ENCODE assay signal across 14 cellular contexts in genomic region chr10:34489973-34490372, GRCh38.
DNase-seq lines count a peak whose midpoint lies in the region; ATAC-seq, FAIRE-seq and TF ChIP-seq lines count a peak whose summit lies in the region.
"Had no signal": no experiment of that assay in that cellular context is flagged by ENCODE, and none has a peak within 500 bp of the region (broad histone marks: within the 10 kb centered on the region; RNA-seq: fewer than 3 reads in every experiment).

No MANE protein-coding gene starts in this region.

- no peak for TF ChIP-seq CTCF in GM12878 (IDR thresholded peaks at IDR 0.05 in 2 of 3, conservative IDR thresholded peaks at IDR 0.05 in 1 of 3; ENCODE audit: control insufficient read depth in 2 of 3, extremely low read depth in 1 of 3, insufficient read depth in 1 of 3, low read depth in 3 of 3, low read length in 3 of 3)
- no peak for TF ChIP-seq CTCF in hepatocyte (IDR thresholded peaks at IDR 0.05; ENCODE audit: poor library complexity)

- H4K20me1 ChIP-seq in GM12878 (ENCODE audit: control insufficient read depth, insufficient read depth) (no peaks in the 10 kb centered on the region), hepatocyte (ENCODE audit: insufficient read depth, poor library complexity, severe bottlenecking) (no peaks in the 10 kb centered on the region)

- no peak for TF ChIP-seq POLR2A in GM12878 (IDR thresholded peaks at IDR 0.05; ENCODE audit: low read depth, low read length)

- in situ Hi-C loops in GM12878 (cut with MboI) = no loop called here

- H2AFZ ChIP-seq in GM12878 (ENCODE audit: control insufficient read depth, low read depth, low read length) (no peak overlapping the region), hepatocyte (no peak overlapping the region)

- SMC1A ChIA-PET in GM12878 (lab: Charles Lee; ENCODE audit: uncharacterized antibody, unreplicated experiment) = interaction anchor here (1.0 to 2.1 kb wide), 3 partner anchors 11 to 86 kb away, joined by 3 to 8 read pairs (median 4); no protein-coding TSS in a partner anchor

- ATAC-seq in GM12878 (peak; percentile 66), HG03280 (IDR thresholded peaks at IDR 0.05; ENCODE audit: unreplicated experiment) (no peak)
- ATAC-seq: left ventricle myocardium superior had no signal

- no peaks in the 10 kb centered on the region for H3K79me2 ChIP-seq in GM12878 (ENCODE audit: control insufficient read depth, insufficient read depth, low read length)
- peaks cover 11% of the 10 kb centered on the region for H3K79me2 ChIP-seq in hepatocyte

- POLR2A ChIA-PET in GM12878 (lab: Charles Lee) = interaction anchor here (1.4 kb wide), 1 partner anchor 12 kb away, joined by 3 read pairs; no protein-coding TSS in a partner anchor

- CTCF ChIA-PET in GM12878 (lab: Yijun Ruan, JAX) = interaction anchor here (1.3 kb wide), 1 partner anchor 21 kb away, joined by 4 read pairs; no protein-coding TSS in a partner anchor

- H3K9me3 ChIP-seq in GM12878 (replicated peaks; ENCODE audit: control insufficient read depth, insufficient read depth, low read length) (no peaks in the 10 kb centered on the region), hepatocyte (ENCODE audit: low read depth) (no peaks in the 10 kb centered on the region)
- H3K9me3 ChIP-seq: uterus had no signal

- TF ChIP-seq RAD21 in GM12878 (IDR thresholded peaks at IDR 0.05; ENCODE audit: insufficient read depth, low read depth, low read length) = no peak

- H3K4me1 ChIP-seq in GM12878 (ENCODE audit: control insufficient read depth, insufficient read depth, low read length) = no peaks in the 10 kb centered on the region
- peaks cover 10% of the 10 kb centered on the region for H3K4me1 ChIP-seq in hepatocyte (ENCODE audit: insufficient read depth)

- FAIRE-seq in GM12878 (lab: Jason Lieb, UNC) = no peak
- FAIRE-seq: A204.1 had no signal

- H3K4me2 ChIP-seq in GM12878 (ENCODE audit: control insufficient read depth, insufficient read depth) (no peak overlapping the region), hepatocyte (peak overlapping the region; percentile 49)

- WGBS in GM12878 (ENCODE audit: insufficient coverage, insufficient replicate concordance, low lambda C conversion rate, missing lambda C conversion rate) = 75% methylated on average over 3 of the region's 3 CpGs
- WGBS in hepatocyte (ENCODE audit: low lambda C conversion rate, missing lambda C conversion rate) = 28% methylated on average over 3 of the region's 3 CpGs

- BruUV-seq in GM12878 (replicated peaks; lab: Mats Ljungman, UMichigan) = no TSS peak

- no peak for TF ChIP-seq EP300 in GM12878 (IDR thresholded peaks at IDR 0.05; ENCODE audit: borderline replicate concordance in 1 of 2, control insufficient read depth in 1 of 2, low read depth in 2 of 2, low read length in 2 of 2)

- intact Hi-C loops in GM12878 (cut with micrococcal nuclease; ENCODE audit: unreplicated experiment) = loop anchor here (10.0 kb wide), 1 partner anchor 65 kb away; no protein-coding TSS in a partner anchor

- RAD21 ChIA-PET in GM12878 (lab: Charles Lee; ENCODE audit: unreplicated experiment) = interaction anchor here (1.2 kb wide), 1 partner anchor 38 kb away, joined by 3 read pairs; no protein-coding TSS in a partner anchor

- H3K27me3 ChIP-seq in GM12878 (replicated peaks in 1 of 2; ENCODE audit: control insufficient read depth in 2 of 2, insufficient read depth in 2 of 2, low read length in 1 of 2) (no peaks in the 10 kb centered on the region), hepatocyte (no peaks in the 10 kb centered on the region)
- H3K27me3 ChIP-seq: uterus had no signal

- DNase-seq in A172 (ENCODE audit: low spot score) (peak; percentile 67), HPDE6-E6E7 (ENCODE audit: extremely low spot score) (peak; percentile 32), GM12878 (ENCODE audit: low read depth, low spot score) (no peak), hepatocyte (ENCODE audit: low spot score) (peak; percentile 41), NK-92 (lab: John Stamatoyannopoulos, UW; ENCODE audit: unreplicated experiment) (no peak), iPS-NIHi7 (ENCODE audit: extremely low spot score) (no peak)
- DNase-seq in activated naive CD4-positive, alpha-beta T cell treated with Interleukin-2 at 50 U/mL for 16 hours = no peak
- DNase-seq: activated naive CD8-positive, alpha-beta T cell treated with anti-CD3 and anti-CD28 coated beads, Interleukin-2, amount 10 ng/mL, durations not matched to agents 7 days and 5 days; KG1; left ventricle myocardium superior; NCI-H446 treated with DMSO at 0.1 percent for 48 hours; uterus had no signal

- no peaks in the 10 kb centered on the region; a peak in 1 of 4 replicates for H3K36me3 ChIP-seq in GM12878 (ENCODE audit: control insufficient read depth in 2 of 2, insufficient read depth in 2 of 2, low read length in 1 of 2)
- no peaks in the 10 kb centered on the region for H3K36me3 ChIP-seq in hepatocyte (replicated peaks; ENCODE audit: insufficient read depth, low read depth)
- H3K36me3 ChIP-seq: uterus had no signal

- H3K9me2 ChIP-seq in hepatocyte (replicated peaks; ENCODE audit: insufficient read depth) = no peaks in the 10 kb centered on the region

- no peak overlapping the region for H3K4me3 ChIP-seq in GM12878
- H3K4me3 ChIP-seq in hepatocyte = no peak overlapping the region
- H3K4me3 ChIP-seq: uterus had no signal

- H3K27ac ChIP-seq in GM12878 (ENCODE audit: control insufficient read depth, insufficient read depth) (no peak overlapping the region), hepatocyte (peak overlapping the region; percentile 64)
- H3K27ac ChIP-seq: uterus had no signal

- no peak overlapping the region for H3K9ac ChIP-seq in GM12878 (ENCODE audit: control insufficient read depth, insufficient read depth, low read length)

TF ChIP-seq in GM12878, 131 proteins besides CTCF, POLR2A, EP300 and RAD21 (continues in another document):
- no peak for TF ChIP-seq SMC3 (IDR thresholded peaks at IDR 0.05; ENCODE audit: borderline replicate concordance, low read length)
- TF ChIP-seq CUX1 (IDR thresholded peaks at IDR 0.05; ENCODE audit: insufficient replicate concordance, low read depth, low read length) = no peak
- TF ChIP-seq ZNF592 (IDR thresholded peaks at IDR 0.05) = no peak
- no peak for TF ChIP-seq IKZF2 (IDR thresholded peaks at IDR 0.05)
- TF ChIP-seq BCL11A (IDR thresholded peaks at IDR 0.05; ENCODE audit: low read depth, low read length) = no peak

Comparison
In these comparisons a context has a peak if more than half of its experiments do, and no peak if none do; other contexts are left out.
1. DNase-seq: peak in A172 (single experiment), HPDE6-E6E7 (single experiment) and hepatocyte (single experiment); none in GM12878 (single experiment), activated naive CD4-positive, alpha-beta T cell treated with Interleukin-2 at 50 U/mL for 16 hours (single experiment), NK-92 (single experiment) and iPS-NIHi7 (single experiment).